ENCODE assay signal across 8 cellular contexts in the genomic region with DNA sequence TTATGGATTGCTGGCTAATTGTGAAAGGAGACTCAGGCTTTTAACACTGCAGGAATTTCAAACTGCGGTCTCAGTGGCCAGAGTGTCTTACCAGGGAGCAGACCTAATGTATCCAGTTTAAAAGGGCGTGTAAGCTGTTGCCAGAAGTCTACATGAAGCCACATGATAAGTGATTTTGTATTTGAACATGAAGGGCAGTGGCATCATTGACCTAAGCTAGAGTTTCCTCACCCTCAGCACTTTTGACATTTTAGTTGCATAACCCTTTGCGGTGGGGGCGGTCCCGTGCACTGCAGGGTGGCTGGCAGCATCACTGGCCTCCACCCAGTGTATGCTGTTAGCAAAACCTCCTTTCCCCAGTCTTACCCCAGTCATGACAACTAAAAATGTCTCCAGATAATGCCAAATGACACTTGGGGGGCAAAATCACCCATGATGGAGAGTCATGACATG. TPM values are rescaled to one million over a fixed set of nuclear protein-coding genes. Genes with fewer than 3 reads are reported as not detected.
DNase-seq lines count a peak whose midpoint lies in the region; ATAC-seq and TF ChIP-seq lines count a peak whose summit lies in the region.

No MANE protein-coding gene starts in this region.

- H3K9me3 Mint-ChIP-seq in Caco-2 (ENCODE audit: unreplicated experiment) (no peaks in the 10 kb centered on the region), progenitor cell of endocrine pancreas (ENCODE audit: low read depth) (no peaks in the 10 kb centered on the region)

- no peak for TF ChIP-seq CTCF in lung (IDR thresholded peaks at IDR 0.05; ENCODE audit: control extremely low read depth, extremely low read depth)
- TF ChIP-seq CTCF in Caco-2 (IDR thresholded peaks at IDR 0.05; ENCODE audit: insufficient read depth in 1 of 2, low read depth in 1 of 2, low read length in 1 of 2, severe bottlenecking in 1 of 2, unreplicated experiment in 1 of 2), result no peak
- no peak for TF ChIP-seq CTCF in progenitor cell of endocrine pancreas (IDR thresholded peaks at IDR 0.05; ENCODE audit: unreplicated experiment)

- H3K4me1 ChIP-seq in lung (ENCODE audit: control insufficient read depth in 2 of 2, insufficient read depth in 2 of 2, low read length in 2 of 2), result peaks cover 2 to 11% of the 10 kb centered on the region in 2 donors
- H3K4me1 ChIP-seq in Caco-2, result no peaks in the 10 kb centered on the region

- BruUV-seq in Caco-2 (replicated peaks; lab: Mats Ljungman, UMichigan), result no TSS peak

- ATAC-seq in GM21367 (IDR thresholded peaks at IDR 0.05; ENCODE audit: unreplicated experiment) (peak; percentile 61), HG03571 (IDR thresholded peaks at IDR 0.05; ENCODE audit: unreplicated experiment) (peak; percentile 57), lung (ENCODE audit: insufficient read depth, low FRiP score) (peak; percentile 54)

- H3K4me3 Mint-ChIP-seq in Caco-2 (ENCODE audit: unreplicated experiment) (no peak overlapping the region), progenitor cell of endocrine pancreas (ENCODE audit: low read depth) (no peak overlapping the region)

- intact Hi-C loops in Caco-2 (cut with micrococcal nuclease; ENCODE audit: unreplicated experiment), result no loop called here

- peak overlapping the region in 1 of 2 donors; percentile 62 for H3K27ac ChIP-seq in lung (ENCODE audit: low read depth in 1 of 2, low read length in 1 of 2)

- H3K36me3 ChIP-seq in lung (ENCODE audit: control insufficient read depth in 2 of 2, insufficient read depth in 2 of 2, low read length in 2 of 2) (peaks cover 0 to 2% of the 10 kb centered on the region in 2 donors), Caco-2 (ENCODE audit: control insufficient read depth, insufficient read depth, low read length) (no peaks in the 10 kb centered on the region; the same call in 1 of the 2 replicates)

- peaks cover 4% of the 10 kb centered on the region for H3K36me3 Mint-ChIP-seq in Caco-2 (ENCODE audit: insufficient read depth, unreplicated experiment)
- peaks cover 5% of the 10 kb centered on the region for H3K36me3 Mint-ChIP-seq in progenitor cell of endocrine pancreas (ENCODE audit: insufficient read depth)

- H3K4me3 ChIP-seq in lung (no peak overlapping the region), Caco-2 (ENCODE audit: low read depth, low read length) (no peak overlapping the region)

- no peaks in the 10 kb centered on the region for H3K27me3 Mint-ChIP-seq in Caco-2 (ENCODE audit: insufficient read depth, unreplicated experiment)
- no peaks in the 10 kb centered on the region for H3K27me3 Mint-ChIP-seq in progenitor cell of endocrine pancreas

- CTCF ChIA-PET in Caco-2 (lab: Charles Lee), result no interaction called here

- H3K4me1 Mint-ChIP-seq in Caco-2 (ENCODE audit: low read depth, unreplicated experiment) (no peaks in the 10 kb centered on the region), progenitor cell of endocrine pancreas (ENCODE audit: low read depth) (peaks cover 6% of the 10 kb centered on the region)

- no peak overlapping the region for H3K27ac Mint-ChIP-seq in Caco-2 (ENCODE audit: unreplicated experiment)
- no peak overlapping the region for H3K27ac Mint-ChIP-seq in progenitor cell of endocrine pancreas

- DNase-seq in CD1c-positive myeloid dendritic cell (ENCODE audit: extremely low spot score) (peak; percentile 88), activated gamma-delta T cell (lab: John Stamatoyannopoulos, UW) (peak; percentile 32), lung (ENCODE audit: low spot score) (peak; percentile 64), Caco-2 (no peak), progenitor cell of endocrine pancreas (ENCODE audit: low spot score, unreplicated experiment) (no peak), DMS153 treated with DMSO at 0.1 percent for 48 hours (lab: John Stamatoyannopoulos, UW; ENCODE audit: unreplicated experiment) (no peak)

- WGBS in lung, 2 donors, result 50 to 60% methylated on average over 5 of the region's 5 CpGs

- H3K9me3 ChIP-seq in lung (ENCODE audit: control insufficient read depth in 2 of 2, insufficient read depth in 1 of 2, low read length in 1 of 2) (no peaks in the 10 kb centered on the region), Caco-2 (no peaks in the 10 kb centered on the region)

- POLR2A ChIA-PET in Caco-2 (lab: Charles Lee), result no interaction called here

- H3K27me3 ChIP-seq in lung (ENCODE audit: control insufficient read depth, insufficient read depth) (no peaks in the 10 kb centered on the region), Caco-2 (replicated peaks; ENCODE audit: control insufficient read depth, insufficient read depth, low read length) (no peaks in the 10 kb centered on the region)

RNA-seq across cellular contexts. Expression of a gene that starts 23.7 kb away (rescaled TPM):
- 1 to 10 TPM in 1 of 2 donors, under 1 TPM in 1; 0.21 to 1.3 TPM for total RNA-seq in lung
- polyA plus RNA-seq in lung, result under 1 TPM; 0.24 to 0.60 TPM
- not detected in 2 replicates for total RNA-seq in Caco-2 (2022)
- not detected in 2 replicates for total RNA-seq in progenitor cell of endocrine pancreas

RNA-seq across cellular contexts. Expression of a gene that starts 25.4 kb away (rescaled TPM):
- total RNA-seq in lung (10 to 100 TPM in 1 of 2 donors, 1 to 10 TPM in 1; 6.3 to 38.3 TPM), Caco-2 (2022) (not detected in 2 replicates), progenitor cell of endocrine pancreas (not detected in 2 replicates)
- polyA plus RNA-seq in lung, result 10 to 100 TPM in 1 of 2 donors, 1 to 10 TPM in 1; 6.6 to 25.5 TPM

Comparison
In these comparisons a context has a peak if more than half of its experiments do, and no peak if none do; other contexts are left out.
1. DNase-seq: peak in CD1c-positive myeloid dendritic cell (single experiment), activated gamma-delta T cell (single experiment) and lung (single experiment); none in Caco-2 (0 of 2), progenitor cell of endocrine pancreas (single experiment) and DMS153 treated with DMSO at 0.1 percent for 48 hours (single experiment).
2. Peak in every context shown above with its lines, with median percentiles within 50 percentile points of each other: ATAC-seq.